Comparison of ENCODE assay signal across 13 cellular contexts in the genomic region with DNA sequence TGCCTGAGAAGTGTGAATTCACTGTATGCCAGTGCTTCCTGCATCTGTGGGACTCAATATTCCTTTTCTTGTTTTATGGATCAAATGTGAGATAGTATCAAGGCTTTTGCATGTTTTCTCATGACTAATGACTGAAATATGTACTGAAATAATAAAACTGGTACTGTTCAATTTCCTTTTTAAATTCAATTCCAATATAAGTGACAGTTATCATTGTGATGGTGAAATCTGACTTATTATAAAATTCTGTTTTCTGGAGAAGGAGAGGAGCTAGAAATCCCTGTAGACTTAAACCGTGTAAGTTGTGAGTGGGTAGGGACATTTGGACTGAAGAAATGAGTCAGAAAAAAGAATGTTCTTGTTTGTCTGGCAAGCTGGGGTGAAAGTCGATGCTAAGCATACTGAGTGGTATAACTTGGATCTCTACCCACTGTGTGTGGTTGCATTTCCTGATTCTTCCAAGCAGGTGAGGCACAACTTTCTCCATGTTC.
DNase-seq lines count a peak whose midpoint lies in the region; ATAC-seq, FAIRE-seq and TF ChIP-seq lines count a peak whose summit lies in the region.
"Had no signal": no experiment of that assay in that cellular context is flagged by ENCODE, and none has a peak within 500 bp of the region (broad histone marks: within the 10 kb centered on the region; RNA-seq: fewer than 3 reads in every experiment).

No MANE protein-coding gene starts in this region.

- H4K20me1 ChIP-seq in hepatocyte (ENCODE audit: insufficient read depth, poor library complexity, severe bottlenecking): no peaks in the 10 kb centered on the region

- no peak for FAIRE-seq in urothelium cell line (lab: Jason Lieb, UNC)

- H3K4me2 ChIP-seq in hepatocyte: no peak overlapping the region

- H3K9me3 ChIP-seq in ascending aorta (no peaks in the 10 kb centered on the region), hepatocyte (ENCODE audit: low read depth) (no peaks in the 10 kb centered on the region)
- H3K9me3 ChIP-seq: adrenal gland, heart right ventricle had no signal

- 60% methylated on average over 2 of the region's 2 CpGs for WGBS in hepatocyte (ENCODE audit: low lambda C conversion rate, missing lambda C conversion rate)

- no peak overlapping the region for H3K4me3 ChIP-seq in HFF-Myc (replicated peaks; ENCODE audit: low read depth, low read length)
- no peak overlapping the region for H3K4me3 ChIP-seq in ascending aorta
- H3K4me3 ChIP-seq in hepatocyte: no peak overlapping the region
- H3K4me3 ChIP-seq: adrenal gland, heart right ventricle had no signal

- no peak for ATAC-seq in HG02938 (IDR thresholded peaks at IDR 0.05; ENCODE audit: unreplicated experiment)
- ATAC-seq: heart right ventricle had no signal

- TF ChIP-seq CTCF in HFF-Myc (IDR thresholded peaks at IDR 0.05; ENCODE audit: low read depth, low read length, missing control alignments): no peak
- no peak for TF ChIP-seq CTCF in ascending aorta (IDR thresholded peaks at IDR 0.05)
- no peak for TF ChIP-seq CTCF in hepatocyte (IDR thresholded peaks at IDR 0.05; ENCODE audit: poor library complexity)

- DNase-seq in HFF-Myc (ENCODE audit: extremely low read depth, low read depth): peak; percentile 19
- no peak for DNase-seq in ascending aorta (ENCODE audit: low spot score in 2 of 2)
- DNase-seq in hepatocyte (ENCODE audit: low spot score): no peak
- peak; percentile 65 for DNase-seq in urothelium cell line (ENCODE audit: low spot score)
- no peak for DNase-seq in hypothalamus (lab: John Stamatoyannopoulos, UW)
- no peak for DNase-seq in mesenteric fat pad (ENCODE audit: low spot score)
- DNase-seq: activated CD4-positive, alpha-beta T cell treated with anti-CD3 and anti-CD28 coated beads, Interleukin-2, amount 50 U/mL, for 48 hours; adrenal gland; heart right ventricle; NCI-H1436; stimulated activated CD4-positive, alpha-beta T cell treated with anti-CD3 and anti-CD28 coated beads, Interleukin-1b, Interleukin-23, amount 100 ng/mL, for 48 hours; substantia nigra had no signal

- H3K36me3 ChIP-seq in ascending aorta (no peaks in the 10 kb centered on the region), hepatocyte (replicated peaks; ENCODE audit: insufficient read depth, low read depth) (no peaks in the 10 kb centered on the region)
- H3K36me3 ChIP-seq: adrenal gland, heart right ventricle had no signal

- intact Hi-C loops in ascending aorta (cut with DNase I): loop anchor here (5.0 kb wide), 2 partner anchors 147 to 247 kb away; a partner anchor contains a TSS

- H3K4me1 ChIP-seq in ascending aorta (peaks cover 2 to 30% of the 10 kb centered on the region in 2 donors), hepatocyte (ENCODE audit: insufficient read depth) (no peaks in the 10 kb centered on the region)

- H3K9me2 ChIP-seq in hepatocyte (replicated peaks; ENCODE audit: insufficient read depth): no peaks in the 10 kb centered on the region

- H3K27ac ChIP-seq in ascending aorta (peak overlapping the region; percentile 46 to 58), hepatocyte (peak overlapping the region; percentile 28)
- H3K27ac ChIP-seq: adrenal gland, heart right ventricle had no signal

- H3K79me2 ChIP-seq in hepatocyte: peaks cover 13% of the 10 kb centered on the region

- no peaks in the 10 kb centered on the region for H3K27me3 ChIP-seq in ascending aorta
- H3K27me3 ChIP-seq in hepatocyte: no peaks in the 10 kb centered on the region
- H3K27me3 ChIP-seq: adrenal gland, heart right ventricle had no signal

- H2AFZ ChIP-seq in hepatocyte: no peak overlapping the region

Comparison
In these comparisons a context has a peak if more than half of its experiments do, and no peak if none do; other contexts are left out.
1. DNase-seq: peak in HFF-Myc (single experiment) and urothelium cell line (single experiment); none in ascending aorta (0 of 2), hepatocyte (single experiment), hypothalamus (0 of 51) and mesenteric fat pad (single experiment).